In the genomic region with DNA sequence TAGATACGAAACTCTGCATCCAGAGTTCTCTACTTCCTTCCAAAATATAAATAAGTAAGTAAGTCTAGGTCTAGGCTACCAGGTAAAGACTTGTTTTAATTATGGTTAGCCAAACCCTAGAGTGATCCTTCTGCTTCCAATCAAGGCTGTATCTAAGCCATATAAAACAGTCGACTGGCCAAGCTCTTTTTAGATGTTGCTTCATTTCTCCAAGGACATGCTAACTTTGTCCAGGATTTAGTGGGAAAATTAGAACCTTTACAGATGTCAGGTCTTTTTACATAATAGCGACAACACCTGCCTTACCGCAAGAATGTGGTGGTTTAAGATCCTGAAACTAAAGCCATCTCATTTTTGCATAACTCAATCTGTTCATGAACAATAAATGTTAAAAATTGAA, we compare ENCODE assay signal across 24 cellular contexts.
"Had no signal": no experiment of that assay in that cellular context is flagged by ENCODE, and none has a peak within 500 bp of the region (broad histone marks: within the 10 kb centered on the region; RNA-seq: fewer than 3 reads in every experiment).

No MANE protein-coding gene starts in this region.

- H3K27me3 Mint-ChIP-seq: natural killer cell treated with Interleukin-12 subunit alpha and Interleukin-12 subunit beta and Interleukin-15 and Interleukin-18, amount 100 ng/mL, for 72 hours; progenitor cell of endocrine pancreas; stimulated activated naive B cell treated with anti-CD40 and anti-IgM and Interleukin-4, amounts not matched to agents 10 μg/mL and 1 μg/mL and 100 μg/mL, for 72 hours; stimulated activated naive CD8-positive, alpha-beta T cell treated with anti-CD3 and anti-CD28 coated beads, Interleukin-15, Interleukin-2, amounts not matched to agents 100 ng/mL and 50 ng/mL, for 24 hours had no signal

- DNase-seq: naive thymus-derived CD8-positive, alpha-beta T cell; nephron progenitor cell; nucleus accumbens; posterior cingulate gyrus; psoas muscle; right cardiac atrium; right lobe of liver; sigmoid colon; small intestine; stimulated activated CD4-positive, alpha-beta T cell treated with anti-CD3 and anti-CD28 coated beads, Interleukin-15, amount 100 ng/mL, for 24 hours; stimulated activated CD4-positive, alpha-beta T cell treated with anti-CD3 and anti-CD28 coated beads, Interleukin-2, amount 100 ng/mL, for 24 hours; stimulated activated CD4-positive, alpha-beta T cell treated with anti-CD3 and anti-CD28 coated beads, Interleukin-2, amount 100 ng/mL, for 48 hours; stimulated activated CD4-positive, alpha-beta T cell treated with anti-CD3 and anti-CD28 coated beads, Interleukin-4, amount 100 ng/mL, for 24 hours; stimulated activated naive B cell treated with anti-CD40 and anti-IgM and Interleukin-4, amounts not matched to agents 10 μg/mL and 1 μg/mL and 100 μg/mL, for 72 hours; stimulated activated naive CD4-positive, alpha-beta T cell treated with Interleukin-2 at 50 U/mL for 16 hours; stomach; thyroid gland; trophoblast cell; upper lobe of left lung had no signal

- H3K36me3 Mint-ChIP-seq: naive thymus-derived CD8-positive, alpha-beta T cell; natural killer cell treated with Interleukin-12 subunit alpha and Interleukin-12 subunit beta and Interleukin-15 and Interleukin-18, amount 100 ng/mL, for 72 hours; stimulated activated effector memory CD8-positive, alpha-beta T cell treated with anti-CD3 and anti-CD28 coated beads, Interleukin-12 subunit alpha, Interleukin-12 subunit beta, amount 100 ng/mL, for 72 hours; stimulated activated naive B cell treated with anti-CD40 and anti-IgM and Interleukin-4, amounts not matched to agents 10 μg/mL and 1 μg/mL and 100 μg/mL, for 72 hours had no signal

- H3K4me1 Mint-ChIP-seq: naive thymus-derived CD8-positive, alpha-beta T cell; nephron progenitor cell; stimulated activated effector memory CD8-positive, alpha-beta T cell treated with anti-CD3 and anti-CD28 coated beads, Interleukin-12 subunit alpha, Interleukin-12 subunit beta, amount 100 ng/mL, for 72 hours; stimulated activated naive B cell treated with anti-CD40 and anti-IgM and Interleukin-4, amounts not matched to agents 10 μg/mL and 1 μg/mL and 100 μg/mL, for 72 hours had no signal

- H3K27ac Mint-ChIP-seq: naive thymus-derived CD8-positive, alpha-beta T cell; natural killer cell treated with Interleukin-12 subunit alpha and Interleukin-12 subunit beta and Interleukin-15 and Interleukin-18, amount 100 ng/mL, for 72 hours; nephron progenitor cell; progenitor cell of endocrine pancreas; stimulated activated effector memory CD8-positive, alpha-beta T cell treated with anti-CD3 and anti-CD28 coated beads, Interleukin-12 subunit alpha, Interleukin-12 subunit beta, amount 100 ng/mL, for 72 hours; stimulated activated naive B cell treated with anti-CD40 and anti-IgM and Interleukin-4, amounts not matched to agents 10 μg/mL and 1 μg/mL and 100 μg/mL, for 72 hours; stimulated activated naive CD8-positive, alpha-beta T cell treated with anti-CD3 and anti-CD28 coated beads, Interleukin-15, Interleukin-2, amounts not matched to agents 100 ng/mL and 50 ng/mL, for 24 hours had no signal

- H3K9me3 Mint-ChIP-seq: nephron progenitor cell had no signal

- H3K4me3 Mint-ChIP-seq: naive thymus-derived CD8-positive, alpha-beta T cell; natural killer cell treated with Interleukin-12 subunit alpha and Interleukin-12 subunit beta and Interleukin-15 and Interleukin-18, amount 100 ng/mL, for 72 hours; nephron progenitor cell; neural crest cell; stimulated activated effector memory CD8-positive, alpha-beta T cell treated with anti-CD3 and anti-CD28 coated beads, Interleukin-12 subunit alpha, Interleukin-12 subunit beta, amount 100 ng/mL, for 72 hours; stimulated activated naive B cell treated with anti-CD40 and anti-IgM and Interleukin-4, amounts not matched to agents 10 μg/mL and 1 μg/mL and 100 μg/mL, for 72 hours; stimulated activated naive CD8-positive, alpha-beta T cell treated with anti-CD3 and anti-CD28 coated beads, Interleukin-15, Interleukin-2, amounts not matched to agents 100 ng/mL and 50 ng/mL, for 24 hours had no signal
